Comparison of ENCODE assay signal across 10 cellular contexts in genomic region chr18:48300463-48300961, GRCh38.
A peak's percentile ranks its signal among the peaks of the same experiment; 100 is the strongest.
DNase-seq lines count a peak whose midpoint lies in the region; ATAC-seq, FAIRE-seq and TF ChIP-seq lines count a peak whose summit lies in the region.
"Had no signal": no experiment of that assay in that cellular context is flagged by ENCODE, and none has a peak within 500 bp of the region (broad histone marks: within the 10 kb centered on the region; RNA-seq: fewer than 3 reads in every experiment).

No MANE protein-coding gene starts in this region.

- WGBS in GM12878 (ENCODE audit: insufficient coverage, insufficient replicate concordance, low lambda C conversion rate, missing lambda C conversion rate): 31% methylated on average over 6 of the region's 6 CpGs

- H3K27me3 Mint-ChIP-seq in neural crest cell (ENCODE audit: low read depth): no peaks in the 10 kb centered on the region
- peaks cover 2 to 6% (median 2%) of the 10 kb centered on the region in 3 donors for H3K27me3 Mint-ChIP-seq in immature natural killer cell (ENCODE audit: low read depth in 3 of 3)

- peak; percentile 41 for DNase-seq in NCI-H2107 treated with DMSO at 0.1 percent for 48 hours (lab: John Stamatoyannopoulos, UW; ENCODE audit: unreplicated experiment)
- no peak for DNase-seq in NCI-H2107 (lab: John Stamatoyannopoulos, UW)
- peak; percentile 85 for DNase-seq in NCI-H2029 (lab: John Stamatoyannopoulos, UW)
- no peak for DNase-seq in GM12878 (ENCODE audit: low read depth, low spot score)
- no peak for DNase-seq in neural crest cell (ENCODE audit: low read depth, low spot score)
- DNase-seq in amniotic stem cell (lab: John Stamatoyannopoulos, UW): no peak
- no peak for DNase-seq in immature natural killer cell
- DNase-seq in stimulated activated CD8-positive, alpha-beta memory T cell treated with anti-CD3 and anti-CD28 coated beads, Interleukin-4, amount 100 ng/mL, for 48 hours: no peak

- no peak overlapping the region for H3K4me2 ChIP-seq in GM12878 (ENCODE audit: control insufficient read depth, insufficient read depth)
- H3K4me2 ChIP-seq: A549 had no signal

- H3K79me2 ChIP-seq in GM12878 (ENCODE audit: control insufficient read depth, insufficient read depth, low read length): no peaks in the 10 kb centered on the region

- TF ChIP-seq CTCF in GM12878 (IDR thresholded peaks at IDR 0.05 in 2 of 3, conservative IDR thresholded peaks at IDR 0.05 in 1 of 3; ENCODE audit: control insufficient read depth in 2 of 3, extremely low read depth in 1 of 3, insufficient read depth in 1 of 3, low read depth in 3 of 3, low read length in 3 of 3) (no peak), neural crest cell (conservative IDR thresholded peaks at IDR 0.05) (no peak)

- intact Hi-C loops in GM12878 (cut with micrococcal nuclease; ENCODE audit: unreplicated experiment): no loop called here

- no peaks in the 10 kb centered on the region for H3K4me1 ChIP-seq in GM12878 (ENCODE audit: control insufficient read depth, insufficient read depth, low read length)

- H3K4me1 Mint-ChIP-seq in neural crest cell: peaks cover 15% of the 10 kb centered on the region
- peaks cover 3 to 7% of the 10 kb centered on the region in 2 donors for H3K4me1 Mint-ChIP-seq in immature natural killer cell

- BruUV-seq in GM12878 (replicated peaks; lab: Mats Ljungman, UMichigan): no TSS peak

- H3K27me3 ChIP-seq in GM12878 (replicated peaks in 1 of 2; ENCODE audit: control insufficient read depth in 2 of 2, insufficient read depth in 2 of 2, low read length in 1 of 2): no peaks in the 10 kb centered on the region

- no peak for FAIRE-seq in GM12878 (lab: Jason Lieb, UNC)
- FAIRE-seq: A549, colon had no signal

- H3K36me3 Mint-ChIP-seq in neural crest cell (ENCODE audit: low read depth) (no peaks in the 10 kb centered on the region), immature natural killer cell (no peaks in the 10 kb centered on the region)

- TF ChIP-seq RAD21 in GM12878 (IDR thresholded peaks at IDR 0.05; ENCODE audit: insufficient read depth, low read depth, low read length): no peak

- CTCF ChIA-PET in GM12878 (lab: Yijun Ruan, JAX): no interaction called here

- SMC1A ChIA-PET in GM12878 (lab: Charles Lee; ENCODE audit: uncharacterized antibody, unreplicated experiment): no interaction called here

- POLR2A ChIA-PET in GM12878 (lab: Charles Lee): no interaction called here

- H3K4me3 Mint-ChIP-seq in neural crest cell: no peak overlapping the region
- no peak overlapping the region for H3K4me3 Mint-ChIP-seq in immature natural killer cell

- ATAC-seq in GM12878: no peak
- ATAC-seq: A549 had no signal

- in situ Hi-C loops in GM12878 (cut with MboI): no loop called here

- no peaks in the 10 kb centered on the region for H3K36me3 ChIP-seq in GM12878 (ENCODE audit: control insufficient read depth in 2 of 2, insufficient read depth in 2 of 2, low read length in 1 of 2)

- H3K9ac ChIP-seq in GM12878 (ENCODE audit: control insufficient read depth, insufficient read depth, low read length): no peak overlapping the region

- TF ChIP-seq POLR2A in GM12878 (IDR thresholded peaks at IDR 0.05; ENCODE audit: low read depth, low read length): no peak

- H3K9me3 ChIP-seq in GM12878 (replicated peaks; ENCODE audit: control insufficient read depth, insufficient read depth, low read length): no peaks in the 10 kb centered on the region
- H3K9me3 ChIP-seq: A549 had no signal

- RAD21 ChIA-PET in GM12878 (lab: Charles Lee; ENCODE audit: unreplicated experiment): no interaction called here

- no peak overlapping the region for H3K27ac ChIP-seq in GM12878 (ENCODE audit: control insufficient read depth, insufficient read depth)

- H4K20me1 ChIP-seq in GM12878 (ENCODE audit: control insufficient read depth, insufficient read depth): no peaks in the 10 kb centered on the region

- H2AFZ ChIP-seq in GM12878 (ENCODE audit: control insufficient read depth, low read depth, low read length): peak overlapping the region; percentile 65

- TF ChIP-seq EP300 in GM12878 (IDR thresholded peaks at IDR 0.05; ENCODE audit: borderline replicate concordance in 1 of 2, control insufficient read depth in 1 of 2, low read depth in 2 of 2, low read length in 2 of 2): no peak

- H3K9me3 Mint-ChIP-seq in neural crest cell (no peaks in the 10 kb centered on the region), immature natural killer cell (no peaks in the 10 kb centered on the region)

- H3K4me3 ChIP-seq in GM12878: no peak overlapping the region
- H3K4me3 ChIP-seq: A549 had no signal

- peak overlapping the region; percentile 84 for H3K27ac Mint-ChIP-seq in neural crest cell (ENCODE audit: unreplicated experiment)
- H3K27ac Mint-ChIP-seq in immature natural killer cell: peak overlapping the region in 1 of 6 donors; percentile 2

TF ChIP-seq in GM12878, 131 proteins besides CTCF, POLR2A, EP300 and RAD21 (continues in another document):
- TF ChIP-seq ZNF384 (IDR thresholded peaks at IDR 0.05; ENCODE audit: borderline replicate concordance, low read depth, low read length) (no peak), BCL3 (IDR thresholded peaks at IDR 0.05; ENCODE audit: borderline replicate concordance, insufficient read depth, low read depth, low read length, poor library complexity, severe bottlenecking) (no peak), IRF4 (IDR thresholded peaks at IDR 0.05; ENCODE audit: low read depth, low read length) (no peak), KAT2A (conservative IDR thresholded peaks at IDR 0.05; ENCODE audit: control insufficient read depth, low read depth, low read length) (no peak), USF2 (IDR thresholded peaks at IDR 0.05; ENCODE audit: borderline replicate concordance, low read depth, low read length) (no peak), BCL11A (IDR thresholded peaks at IDR 0.05; ENCODE audit: low read depth, low read length) (no peak), SUPT20H (IDR thresholded peaks at IDR 0.05; ENCODE audit: borderline replicate concordance, control insufficient read depth, low read depth, low read length) (no peak), E2F4 (IDR thresholded peaks at IDR 0.05; ENCODE audit: low read depth, low read length) (no peak), TCF3 (IDR thresholded peaks at IDR 0.05; ENCODE audit: borderline replicate concordance, insufficient read depth, low read depth, low read length) (no peak), BRCA1 (IDR thresholded peaks at IDR 0.05; ENCODE audit: low read depth, low read length) (no peak), MLLT1 (IDR thresholded peaks at IDR 0.05) (no peak)

Comparison
In these comparisons a context has a peak if more than half of its experiments do, and no peak if none do; other contexts are left out.
1. DNase-seq: peak in NCI-H2107 treated with DMSO at 0.1 percent for 48 hours (single experiment) and NCI-H2029 (single experiment); none in NCI-H2107 (single experiment), GM12878 (single experiment), neural crest cell (single experiment), amniotic stem cell (single experiment), immature natural killer cell (0 of 3) and stimulated activated CD8-positive, alpha-beta memory T cell treated with anti-CD3 and anti-CD28 coated beads, Interleukin-4, amount 100 ng/mL, for 48 hours (single experiment).